In genomic region chr9:13354733-13355132, GRCh38 we compare ENCODE assay signal across 14 cellular contexts.
DNase-seq lines count a peak whose midpoint lies in the region; ATAC-seq and TF ChIP-seq lines count a peak whose summit lies in the region.
"Had no signal": no experiment of that assay in that cellular context is flagged by ENCODE, and none has a peak within 500 bp of the region (broad histone marks: within the 10 kb centered on the region; RNA-seq: fewer than 3 reads in every experiment).

No MANE protein-coding gene starts in this region.

- in situ Hi-C loops in IMR-90 (cut with MboI; ENCODE audit: low sequenced_read_pairs) = loop anchor here (10.0 kb wide), 1 partner anchor 1070 kb away; no protein-coding TSS in a partner anchor

- H3K23ac ChIP-seq in IMR-90 (ENCODE audit: low read depth, low read length) = no peak overlapping the region

- H3K27me3 ChIP-seq in IMR-90 (ENCODE audit: control insufficient read depth, insufficient read depth, low read length) = no peaks in the 10 kb centered on the region
- H3K27me3 ChIP-seq: pancreas had no signal

- no peak overlapping the region for H3K4me3 ChIP-seq in IMR-90 (ENCODE audit: insufficient read depth, low read depth, low read length)
- H3K4me3 ChIP-seq in choroid plexus epithelial cell (ENCODE audit: low read depth, low read length) = no peak overlapping the region
- H3K4me3 ChIP-seq: pancreas, thoracic aorta had no signal

- no peak overlapping the region for H3K18ac ChIP-seq in IMR-90 (ENCODE audit: low read depth, low read length)

- intact Hi-C loops in IMR-90 (cut with micrococcal nuclease) = loop anchor here (5.0 to 10.0 kb wide), 6 partner anchors 72 to 1078 kb away; no protein-coding TSS in a partner anchor

- no peak overlapping the region for H4K91ac ChIP-seq in IMR-90 (ENCODE audit: insufficient read depth, low read depth, low read length)

- H3K56ac ChIP-seq in IMR-90 (ENCODE audit: extremely low read depth, insufficient read depth, low read length) = no peak overlapping the region

- H3K36me3 ChIP-seq in IMR-90 (ENCODE audit: control insufficient read depth, insufficient read depth, low read length) = no peaks in the 10 kb centered on the region
- H3K36me3 ChIP-seq: pancreas, thoracic aorta had no signal

- H3K9me3 ChIP-seq in IMR-90 (ENCODE audit: control insufficient read depth, insufficient read depth, low read length) = no peaks in the 10 kb centered on the region
- H3K9me3 ChIP-seq: pancreas, thoracic aorta had no signal

- no peak overlapping the region for H2AFZ ChIP-seq in IMR-90 (replicated peaks; ENCODE audit: low read length, poor library complexity)

- no peak for TF ChIP-seq RAD21 in IMR-90 (IDR thresholded peaks at IDR 0.05; ENCODE audit: low read length)

- TF ChIP-seq POLR2A in IMR-90 (IDR thresholded peaks at IDR 0.05; ENCODE audit: low read depth, low read length) = no peak

- H4K5ac ChIP-seq in IMR-90 (ENCODE audit: low read depth, low read length) = no peak overlapping the region

- H2BK120ac ChIP-seq in IMR-90 (ENCODE audit: low read depth, low read length) = no peak overlapping the region

- TF ChIP-seq CTCF in IMR-90 (conservative IDR thresholded peaks at IDR 0.05; ENCODE audit: low read depth, low read length) = no peak
- TF ChIP-seq CTCF in choroid plexus epithelial cell (conservative IDR thresholded peaks at IDR 0.05; ENCODE audit: low read depth, low read length) = no peak

- H2BK20ac ChIP-seq in IMR-90 (ENCODE audit: low read depth, low read length) = no peak overlapping the region

- no peaks in the 10 kb centered on the region for H3K79me1 ChIP-seq in IMR-90 (ENCODE audit: low read depth in 1 of 2, low read length in 2 of 2)

- H4K20me1 ChIP-seq in IMR-90 (ENCODE audit: insufficient read depth, low read length) = no peaks in the 10 kb centered on the region

- no peak overlapping the region for H2AK9ac ChIP-seq in IMR-90 (replicated peaks; ENCODE audit: low read depth, low read length, poor library complexity)

- no peak overlapping the region for H3K14ac ChIP-seq in IMR-90 (replicated peaks; ENCODE audit: low read depth, low read length)

- DNase-seq in AG20443 (ENCODE audit: low spot score) (peak; percentile 47), IMR-90 (peak; percentile 29), NCI-H69 (lab: John Stamatoyannopoulos, UW) (peak; percentile 57), choroid plexus epithelial cell (ENCODE audit: low read depth) (peak; percentile 33), SW 1271 (lab: John Stamatoyannopoulos, UW) (no peak), C1 segment of cervical spinal cord (lab: John Stamatoyannopoulos, UW) (no peak), cerebellum (ENCODE audit: low spot score) (no peak)
- DNase-seq: activated CD8-positive, alpha-beta T cell treated with anti-CD3 and anti-CD28 coated beads for 36 hours; cerebellar nuclear complex; HCEC 1CT; NCI-H524; pancreas had no signal

- dilution Hi-C loops in IMR-90 (cut with HindIII; ENCODE audit: low sequenced_read_pairs, unreplicated experiment) = no loop called here

- no peak overlapping the region for H2AK5ac ChIP-seq in IMR-90 (ENCODE audit: low read depth, low read length)

- no TSS peak for BruUV-seq in IMR-90 (replicated peaks; lab: Mats Ljungman, UMichigan)

- H3K4me1 ChIP-seq in IMR-90 (ENCODE audit: control insufficient read depth, insufficient read depth, low read length) = peaks cover 2% of the 10 kb centered on the region; the same call in 1 of the 2 replicates
- H3K4me1 ChIP-seq: pancreas had no signal

- H3K9ac ChIP-seq in IMR-90 (ENCODE audit: low read depth, low read length) = no peak overlapping the region

- no peak overlapping the region for H2BK15ac ChIP-seq in IMR-90 (ENCODE audit: low read depth, low read length)

- H3K4ac ChIP-seq in IMR-90 (ENCODE audit: low read depth, low read length) = no peak overlapping the region

- WGBS in IMR-90 (ENCODE audit: extremely low coverage in 2 of 2, insufficient read length in 1 of 2), 2 experiments = no CpG with 5 or more reads among the region's 2 CpGs

- CTCF ChIA-PET in IMR-90 (lab: Yijun Ruan, JAX) = interaction anchor here (0.9 kb wide), 1 partner anchor 12 kb away, joined by 3 read pairs; no protein-coding TSS in a partner anchor

- no peak overlapping the region for H3K4me2 ChIP-seq in IMR-90 (ENCODE audit: low read depth, low read length)

- H3K9me1 ChIP-seq in IMR-90 (ENCODE audit: insufficient read depth, low read length) = 0 out of 2 replicates have a peak, but pooled peaks cover 2% of the 10 kb centered on the region

- no peak overlapping the region for H2BK5ac ChIP-seq in IMR-90 (ENCODE audit: low read depth, low read length, poor library complexity, severe bottlenecking)

- H3K27ac ChIP-seq in IMR-90 (ENCODE audit: insufficient read depth, low read length) = no peak overlapping the region
- H3K27ac ChIP-seq: pancreas, thoracic aorta had no signal

- ATAC-seq in IMR-90 (ENCODE audit: low read depth) (no peak), GM21717 (IDR thresholded peaks at IDR 0.05; ENCODE audit: unreplicated experiment) (no peak)
- ATAC-seq: activated CD8-positive, alpha-beta T cell treated with anti-CD3 and anti-CD28 coated beads for 36 hours; pancreas had no signal

- POLR2A ChIA-PET in IMR-90 (lab: Charles Lee; ENCODE audit: unreplicated experiment) = no interaction called here

- no peak overlapping the region for H4K8ac ChIP-seq in IMR-90 (ENCODE audit: low read depth in 2 of 2, low read length in 2 of 2)

TF ChIP-seq in IMR-90, 13 proteins besides CTCF, POLR2A, EP300 and RAD21:
- no peak for TF ChIP-seq MAFK (IDR thresholded peaks at IDR 0.05; ENCODE audit: low read depth, low read length)
- TF ChIP-seq RCOR1 (IDR thresholded peaks at IDR 0.05; ENCODE audit: insufficient replicate concordance, low read length) = no peak
- no peak for TF ChIP-seq RFX5 (IDR thresholded peaks at IDR 0.05; ENCODE audit: low read depth, low read length)
- TF ChIP-seq FOS (IDR thresholded peaks at IDR 0.05; ENCODE audit: low read depth, low read length) = no peak
- no peak for TF ChIP-seq CEBPB (IDR thresholded peaks at IDR 0.05; ENCODE audit: low read depth, low read length)
- TF ChIP-seq ELK1 (IDR thresholded peaks at IDR 0.05; ENCODE audit: borderline replicate concordance, low read depth, low read length) = no peak
- no peak for TF ChIP-seq CHD1 (IDR thresholded peaks at IDR 0.05; ENCODE audit: low read depth, low read length)
- TF ChIP-seq MXI1 (IDR thresholded peaks at IDR 0.05; ENCODE audit: borderline replicate concordance, low read depth, low read length) = no peak
- TF ChIP-seq MAZ (IDR thresholded peaks at IDR 0.05; ENCODE audit: borderline replicate concordance, low read depth, low read length) = no peak
- TF ChIP-seq NFE2L2 (IDR thresholded peaks at IDR 0.05; ENCODE audit: low read depth, low read length) = no peak
- no peak for TF ChIP-seq BHLHE40 (IDR thresholded peaks at IDR 0.05; ENCODE audit: low read depth, low read length)
- no peak for TF ChIP-seq USF2 (IDR thresholded peaks at IDR 0.05; ENCODE audit: low read depth, low read length)
- no peak for TF ChIP-seq SMC3 (IDR thresholded peaks at IDR 0.05; ENCODE audit: low read depth, low read length)
TF ChIP-seq in IMR-90: peak in this region for 0.

Comparison
In these comparisons a context has a peak if more than half of its experiments do, and no peak if none do; other contexts are left out.
1. DNase-seq: peak in AG20443 (single experiment), IMR-90 (single experiment), NCI-H69 (single experiment) and choroid plexus epithelial cell (single experiment); none in SW 1271 (0 of 2), C1 segment of cervical spinal cord (0 of 14) and cerebellum (single experiment).